ENCODE assay signal across 8 cellular contexts in genomic region chr1:21216835-21217811, GRCh38. TPM values are rescaled to one million over a fixed set of nuclear protein-coding genes. Genes with fewer than 3 reads are reported as not detected.
A peak's percentile ranks its signal among the peaks of the same experiment; 100 is the strongest.
DNase-seq lines count a peak whose midpoint lies in the region; ATAC-seq and TF ChIP-seq lines count a peak whose summit lies in the region.

No MANE protein-coding gene starts in this region.

- intact Hi-C loops in A673 (cut with micrococcal nuclease; ENCODE audit: unreplicated experiment): no loop called here
- intact Hi-C loops in gastrocnemius medialis (cut with DNase I; ENCODE audit: low total_unique reads): no loop called here

- H3K36me3 Mint-ChIP-seq in activated T-helper 17 cell treated with anti-CD3 and anti-CD28 coated beads, Interleukin-2, amount 50 U/mL, for 72 hours (ENCODE audit: low read depth): peaks cover 50% of the 10 kb centered on the region

- no TSS peak for BruUV-seq in A673 (replicated peaks; lab: Mats Ljungman, UMichigan)

- no peak for TF ChIP-seq POLR2A in gastrocnemius medialis (IDR thresholded peaks at IDR 0.05)

- CTCF ChIA-PET in A673 (lab: Charles Lee): interaction anchor here (0.5 to 1.6 kb wide), 6 partner anchors 11 to 154 kb away, joined by 3 to 7 read pairs (median 4); no protein-coding TSS in a partner anchor

- H3K4me1 ChIP-seq in A673 (ENCODE audit: insufficient read depth, low read length, poor library complexity, severe bottlenecking) (no peaks in the 10 kb centered on the region), cardiac muscle cell (ENCODE audit: low read depth) (no peaks in the 10 kb centered on the region), gastrocnemius medialis (no peaks in the 10 kb centered on the region)

- H3K27ac ChIP-seq in A673 (ENCODE audit: low read depth, low read length, poor library complexity, severe bottlenecking) (no peak overlapping the region), cardiac muscle cell (no peak overlapping the region), gastrocnemius medialis (no peak overlapping the region)

- H3K27ac Mint-ChIP-seq in activated T-helper 17 cell treated with anti-CD3 and anti-CD28 coated beads, Interleukin-2, amount 50 U/mL, for 72 hours: peak overlapping the region; percentile 60

- POLR2A ChIA-PET in A673 (lab: Charles Lee; ENCODE audit: low non-redundant PET): no interaction called here

- no peaks in the 10 kb centered on the region for H3K9me3 ChIP-seq in A673 (ENCODE audit: low read depth, low read length, poor library complexity, severe bottlenecking)
- H3K9me3 ChIP-seq in cardiac muscle cell (ENCODE audit: low read depth): no peaks in the 10 kb centered on the region
- H3K9me3 ChIP-seq in gastrocnemius medialis: no peaks in the 10 kb centered on the region

- H3K4me3 ChIP-seq in A673 (ENCODE audit: low read depth, low read length, poor library complexity, severe bottlenecking): no peak overlapping the region
- H3K4me3 ChIP-seq in cardiac muscle cell: no peak overlapping the region
- no peak overlapping the region for H3K4me3 ChIP-seq in gastrocnemius medialis

- no peaks in the 10 kb centered on the region for H3K9me3 Mint-ChIP-seq in activated T-helper 17 cell treated with anti-CD3 and anti-CD28 coated beads, Interleukin-2, amount 50 U/mL, for 72 hours

- H3K27me3 Mint-ChIP-seq in activated T-helper 17 cell treated with anti-CD3 and anti-CD28 coated beads, Interleukin-2, amount 50 U/mL, for 72 hours: no peaks in the 10 kb centered on the region

- TF ChIP-seq CTCF in A673 (conservative IDR thresholded peaks at IDR 0.05; ENCODE audit: low read depth, low read length): peak; percentile 85
- TF ChIP-seq CTCF in GM13977 (IDR thresholded peaks at IDR 0.05; ENCODE audit: extremely low read depth, insufficient read depth, missing control alignments): peak; percentile 82
- TF ChIP-seq CTCF in cardiac muscle cell (IDR thresholded peaks at IDR 0.05; ENCODE audit: low read depth, low read length): peak; percentile 80
- peak; percentile 32 to 65 (median 46) for TF ChIP-seq CTCF in gastrocnemius medialis (IDR thresholded peaks at IDR 0.05 in 4 of 5, conservative IDR thresholded peaks at IDR 0.05 in 1 of 5)

- peak; percentile 59 for ATAC-seq in activated T-helper 17 cell treated with anti-CD3 and anti-CD28 coated beads, Interleukin-2, amount 50 U/mL, for 72 hours (replicated peaks)
- ATAC-seq in gastrocnemius medialis (peak in 1 of 2 donors; percentile 21), HG03196 (IDR thresholded peaks at IDR 0.05; ENCODE audit: unreplicated experiment) (no peak), HG03432 (IDR thresholded peaks at IDR 0.05; ENCODE audit: unreplicated experiment) (no peak)

- no peaks in the 10 kb centered on the region for H3K4me1 Mint-ChIP-seq in activated T-helper 17 cell treated with anti-CD3 and anti-CD28 coated beads, Interleukin-2, amount 50 U/mL, for 72 hours

- no peak overlapping the region for H3K4me3 Mint-ChIP-seq in activated T-helper 17 cell treated with anti-CD3 and anti-CD28 coated beads, Interleukin-2, amount 50 U/mL, for 72 hours

- in situ Hi-C loops in GM13977 (cut with MboI; ENCODE audit: low pct_unique_long_range_greater_than_20kb, low sequenced_read_pairs, unreplicated experiment) (no loop called here), gastrocnemius medialis (cut with MboI; ENCODE audit: low sequenced_read_pairs in 4 of 4) (no loop called here)

- no peaks in the 10 kb centered on the region for H3K36me3 ChIP-seq in A673 (ENCODE audit: insufficient read depth, low read length, poor library complexity, severe bottlenecking)
- H3K36me3 ChIP-seq in cardiac muscle cell: peaks cover 2% of the 10 kb centered on the region
- H3K36me3 ChIP-seq in gastrocnemius medialis: peaks cover 0 to 19% of the 10 kb centered on the region in 2 donors

- DNase-seq in A673 (ENCODE audit: low spot score) (peak; percentile 65), GM13977 (ENCODE audit: low spot score) (peak; percentile 77), RPMI7951 (ENCODE audit: low read depth) (peak; percentile 41), cardiac muscle cell (ENCODE audit: low read depth in 1 of 2, low spot score in 1 of 2) (peak; percentile 51 to 61), gastrocnemius medialis (peak in 1 of 2 donors; percentile 28)

- H3K27me3 ChIP-seq in A673 (replicated peaks; ENCODE audit: insufficient read depth, low read depth, low read length, poor library complexity) (no peaks in the 10 kb centered on the region), cardiac muscle cell (no peaks in the 10 kb centered on the region), gastrocnemius medialis (no peaks in the 10 kb centered on the region)

RNA-seq across cellular contexts. Expression of gene EIF4G3, which starts 40.4 kb away (rescaled TPM):
- 84.7 and 86.8 TPM in 2 replicates for total RNA-seq in A673 (2021)
- 29.9 and 31.6 TPM in 2 replicates for total RNA-seq in RPMI7951 (2014; rRNA removed; shearing (Covaris generic))
- total RNA-seq in activated T-helper 17 cell treated with anti-CD3 and anti-CD28 coated beads, Interleukin-2, amount 50 U/mL, for 72 hours: 10 to 100 TPM; 32.9 to 56.2 TPM
- total RNA-seq in cardiac muscle cell: 36.0 and 55.3 TPM in 2 replicates
- 37.8 and 39.2 TPM in 2 replicates for polyA plus RNA-seq in cardiac muscle cell
- 10 to 100 TPM; 42.1 to 63.2 (median 43.5) TPM for total RNA-seq in gastrocnemius medialis
